In genomic region chr1:159924791-159925712, GRCh38 we compare ENCODE assay signal across 8 cellular contexts. TPM values are rescaled to one million over a fixed set of nuclear protein-coding genes. Genes with fewer than 3 reads are reported as not detected.
DNase-seq lines count a peak whose midpoint lies in the region; ATAC-seq and TF ChIP-seq lines count a peak whose summit lies in the region.

TSS of gene TAGLN2 (minus strand) at chr1:159925507. CDS start at chr1:159920509, 4,998 bp downstream.

- H2AFZ ChIP-seq in PC-9, result peak within 1 kb of the TSS; percentile 61

- H3K4me3 Mint-ChIP-seq in CD4-positive, alpha-beta memory T cell, result peak within 1 kb of the TSS; percentile 94 to 99 (median 98)
- peak within 1 kb of the TSS; percentile 88 to 99 (median 94) for H3K4me3 Mint-ChIP-seq in naive thymus-derived CD4-positive, alpha-beta T cell
- peak within 1 kb of the TSS; percentile 95 for H3K4me3 Mint-ChIP-seq in stimulated activated memory B cell treated with anti-CD40 and anti-IgM and Interleukin-4, amounts not matched to agents 10 μg/mL and 1 μg/mL and 100 μg/mL, for 72 hours

- no peaks in the 10 kb centered on the region for H3K9me3 ChIP-seq in CD4-positive, alpha-beta memory T cell (ENCODE audit: control insufficient read depth in 1 of 2, low read length in 2 of 2)
- H3K9me3 ChIP-seq in PC-9 (ENCODE audit: insufficient read depth, low read depth) (no peaks in the 10 kb centered on the region), esophagus muscularis mucosa (no peaks in the 10 kb centered on the region)
- H3K9me3 ChIP-seq in naive thymus-derived CD4-positive, alpha-beta T cell (ENCODE audit: control insufficient read depth in 2 of 3, low read length in 3 of 3), result no peaks in the 10 kb centered on the region

- POLR2A ChIA-PET in CD4-positive, alpha-beta memory T cell (lab: Charles Lee; ENCODE audit: partially characterized antibody), result interaction anchor here (0.6 to 5.2 kb wide), 21 partner anchors 11 to 1615 kb away, joined by 3 to 62 read pairs (median 12); partner anchors contain the start of genes DCAF8, DUSP23, IFI16 and IGSF8
- POLR2A ChIA-PET in PC-9 (lab: Charles Lee; ENCODE audit: unreplicated experiment), result interaction anchor here (0.6 to 2.5 kb wide), 12 partner anchors 8 to 762 kb away, joined by 3 to 18 read pairs (median 4); partner anchors contain the start of gene CFAP45
- POLR2A ChIA-PET in naive thymus-derived CD4-positive, alpha-beta T cell (lab: Charles Lee), result interaction anchor here (0.6 to 4.6 kb wide), 11 partner anchors 8 to 913 kb away, joined by 3 to 30 read pairs (median 6); partner anchors contain the start of genes IGSF8, IGSF9 and KCNJ10

- DNase-seq in CD4-positive, alpha-beta memory T cell, result peak; percentile 87 to 91 (median 89)
- peak; percentile 87 to 92 for DNase-seq in PC-9
- peak; percentile 95 for DNase-seq in activated T-cell treated with anti-CD3 and anti-CD28 coated beads, Interleukin-2, amount 50 U/mL, for 48 hours
- DNase-seq in esophagus muscularis mucosa (ENCODE audit: extremely low spot score), result peak; percentile 98
- peak; percentile 81 to 94 (median 86) for DNase-seq in naive thymus-derived CD4-positive, alpha-beta T cell

- peak; percentile 81 for TF ChIP-seq POLR2A in esophagus muscularis mucosa (IDR thresholded peaks at IDR 0.05; ENCODE audit: low read depth)

- peaks cover 21% of the 10 kb centered on the region; the same call in 1 of the 2 replicates for H3F3A ChIP-seq in PC-9 (ENCODE audit: insufficient read depth, low read depth)

- peaks cover 14 to 44% of the 10 kb centered on the region in 2 donors for H3K36me3 Mint-ChIP-seq in CD4-positive, alpha-beta memory T cell
- H3K36me3 Mint-ChIP-seq in naive thymus-derived CD4-positive, alpha-beta T cell, result peaks cover 0 to 25% (median 5%) of the 10 kb centered on the region in 5 donors
- H3K36me3 Mint-ChIP-seq in stimulated activated memory B cell treated with anti-CD40 and anti-IgM and Interleukin-4, amounts not matched to agents 10 μg/mL and 1 μg/mL and 100 μg/mL, for 72 hours, result peaks cover 26% of the 10 kb centered on the region

- peaks cover 29 to 64% (median 41%) of the 10 kb centered on the region in 4 donors for H3K4me1 Mint-ChIP-seq in CD4-positive, alpha-beta memory T cell
- peaks cover 35 to 55% (median 47%) of the 10 kb centered on the region in 7 donors for H3K4me1 Mint-ChIP-seq in naive thymus-derived CD4-positive, alpha-beta T cell
- H3K4me1 Mint-ChIP-seq in stimulated activated memory B cell treated with anti-CD40 and anti-IgM and Interleukin-4, amounts not matched to agents 10 μg/mL and 1 μg/mL and 100 μg/mL, for 72 hours, result peaks cover 58% of the 10 kb centered on the region

- peaks cover 42% of the 10 kb centered on the region for H3K4me1 ChIP-seq in CD4-positive, alpha-beta memory T cell (ENCODE audit: insufficient read depth, low read length)
- H3K4me1 ChIP-seq in PC-9 (replicated peaks; ENCODE audit: insufficient read depth) (peaks cover 49% of the 10 kb centered on the region), esophagus muscularis mucosa (peaks cover 35 to 55% (median 51%) of the 10 kb centered on the region in 4 donors)
- H3K4me1 ChIP-seq in naive thymus-derived CD4-positive, alpha-beta T cell (ENCODE audit: control insufficient read depth in 2 of 2, insufficient read depth in 2 of 2, low read length in 2 of 2), result peaks cover 27 to 35% of the 10 kb centered on the region in 2 donors

- TF ChIP-seq CTCF in PC-9 (conservative IDR thresholded peaks at IDR 0.05), result no peak; the same call in 1 of the 2 replicates
- TF ChIP-seq CTCF in esophagus muscularis mucosa (IDR thresholded peaks at IDR 0.05), result no peak

- H3K4me3 ChIP-seq in CD4-positive, alpha-beta memory T cell (ENCODE audit: low read length in 2 of 2), result peak within 1 kb of the TSS; percentile 89 to 93
- peak within 1 kb of the TSS; percentile 93 for H3K4me3 ChIP-seq in PC-9
- peak within 1 kb of the TSS; percentile 79 to 95 (median 88) for H3K4me3 ChIP-seq in esophagus muscularis mucosa
- peak within 1 kb of the TSS; percentile 95 for H3K4me3 ChIP-seq in naive thymus-derived CD4-positive, alpha-beta T cell (ENCODE audit: low read length)

- no peak for TF ChIP-seq EP300 in esophagus muscularis mucosa (IDR thresholded peaks at IDR 0.05)

- peaks cover 0 to 9% (median 0%) of the 10 kb centered on the region in 8 donors for H3K9me3 Mint-ChIP-seq in CD4-positive, alpha-beta memory T cell
- H3K9me3 Mint-ChIP-seq in naive thymus-derived CD4-positive, alpha-beta T cell, result peaks cover 0 to 10% (median 0%) of the 10 kb centered on the region in 11 donors
- H3K9me3 Mint-ChIP-seq in stimulated activated memory B cell treated with anti-CD40 and anti-IgM and Interleukin-4, amounts not matched to agents 10 μg/mL and 1 μg/mL and 100 μg/mL, for 72 hours, result no peaks in the 10 kb centered on the region

- intact Hi-C loops in CD4-positive, alpha-beta memory T cell (cut with micrococcal nuclease), result loop anchor here (1.0 to 10.0 kb wide), 5 partner anchors 11 to 340 kb away; partner anchors contain the start of genes DCAF8, IGSF8 and IGSF9
- intact Hi-C loops in PC-9 (cut with micrococcal nuclease; ENCODE audit: unreplicated experiment) (loop anchor here (1.0 to 2.0 kb wide), 5 partner anchors 9 to 145 kb away; partner anchors contain the start of genes CFAP45, DUSP23 and IGSF9), esophagus muscularis mucosa (cut with DNase I) (loop anchor here (2.0 kb wide), 1 partner anchor 70 kb away; no protein-coding TSS in a partner anchor)
- intact Hi-C loops in naive thymus-derived CD4-positive, alpha-beta T cell (cut with micrococcal nuclease), result loop anchor here (1.0 to 10.0 kb wide), 17 partner anchors 11 to 1840 kb away; partner anchors contain the start of genes ATF6 (in 1 of the 2), COPA (in 1 of the 2), DCAF8 (in 1 of the 2) and DUSP23 (in 1 of the 2)

- H3K9me2 ChIP-seq in PC-9 (ENCODE audit: insufficient read depth), result no peaks in the 10 kb centered on the region

- H3K79me2 ChIP-seq in PC-9 (ENCODE audit: low read depth), result peaks cover 51% of the 10 kb centered on the region

- H3K27ac ChIP-seq in CD4-positive, alpha-beta memory T cell (ENCODE audit: low read depth, low read length), result peak within 1 kb of the TSS; percentile 98
- peak within 1 kb of the TSS; percentile 93 for H3K27ac ChIP-seq in PC-9
- peak within 1 kb of the TSS; percentile 89 to 97 (median 92) for H3K27ac ChIP-seq in esophagus muscularis mucosa (replicated peaks in 1 of 4)
- H3K27ac ChIP-seq in naive thymus-derived CD4-positive, alpha-beta T cell (ENCODE audit: low read depth, low read length), result peak within 1 kb of the TSS; percentile 95

- BruUV-seq in PC-9 (replicated peaks; lab: Mats Ljungman, UMichigan), result no TSS peak

- peak within 1 kb of the TSS; percentile 88 for H3K4me2 ChIP-seq in PC-9

- H3K27ac Mint-ChIP-seq in CD4-positive, alpha-beta memory T cell, result peak within 1 kb of the TSS; percentile 99 to 100 (median 100)
- peak within 1 kb of the TSS; percentile 96 to 100 (median 99) for H3K27ac Mint-ChIP-seq in naive thymus-derived CD4-positive, alpha-beta T cell
- H3K27ac Mint-ChIP-seq in stimulated activated memory B cell treated with anti-CD40 and anti-IgM and Interleukin-4, amounts not matched to agents 10 μg/mL and 1 μg/mL and 100 μg/mL, for 72 hours, result peak within 1 kb of the TSS; percentile 96

- H3K36me3 ChIP-seq in CD4-positive, alpha-beta memory T cell (ENCODE audit: insufficient read depth, low read length), result peaks cover 10% of the 10 kb centered on the region
- H3K36me3 ChIP-seq in PC-9 (ENCODE audit: low read depth) (peaks cover 14% of the 10 kb centered on the region), esophagus muscularis mucosa (peaks cover 7 to 16% (median 10%) of the 10 kb centered on the region in 4 donors)
- peaks cover 0 to 19% (median 2%) of the 10 kb centered on the region in 3 experiments for H3K36me3 ChIP-seq in naive thymus-derived CD4-positive, alpha-beta T cell (ENCODE audit: control insufficient read depth in 2 of 3, insufficient read depth in 3 of 3, low read length in 3 of 3)

- H4K20me1 ChIP-seq in PC-9 (ENCODE audit: insufficient read depth), result peaks cover 25% of the 10 kb centered on the region

- CTCF ChIA-PET in CD4-positive, alpha-beta memory T cell (lab: Charles Lee; ENCODE audit: partially characterized antibody), result interaction anchor here (0.6 to 6.9 kb wide), 10 partner anchors 9 to 176 kb away, joined by 3 to 87 read pairs (median 4); partner anchors contain the start of gene FCRL6
- CTCF ChIA-PET in PC-9 (lab: Charles Lee), result interaction anchor here (2.4 kb wide), 1 partner anchor 32 kb away, joined by 12 read pairs; no protein-coding TSS in a partner anchor
- CTCF ChIA-PET in naive thymus-derived CD4-positive, alpha-beta T cell (lab: Charles Lee), result interaction anchor here (0.9 to 6.3 kb wide), 10 partner anchors 10 to 159 kb away, joined by 3 to 34 read pairs (median 4); no protein-coding TSS in a partner anchor

- ATAC-seq in GM19395 (IDR thresholded peaks at IDR 0.05; ENCODE audit: unreplicated experiment) (peak; percentile 61), HG03558 (IDR thresholded peaks at IDR 0.05; ENCODE audit: extremely low read depth, unreplicated experiment) (peak; percentile 45)
- peak; percentile 63 for ATAC-seq in naive thymus-derived CD4-positive, alpha-beta T cell
- ATAC-seq in stimulated activated memory B cell treated with anti-CD40 and anti-IgM and Interleukin-4, amounts not matched to agents 10 μg/mL and 1 μg/mL and 100 μg/mL, for 72 hours, result peak; percentile 79

- 0% methylated on average over 22 of the region's 57 CpGs for WGBS in esophagus muscularis mucosa

- peaks cover 0 to 5% of the 10 kb centered on the region in 2 donors for H3K27me3 Mint-ChIP-seq in CD4-positive, alpha-beta memory T cell
- peaks cover 0 to 11% (median 0%) of the 10 kb centered on the region in 5 donors for H3K27me3 Mint-ChIP-seq in naive thymus-derived CD4-positive, alpha-beta T cell
- H3K27me3 Mint-ChIP-seq in stimulated activated memory B cell treated with anti-CD40 and anti-IgM and Interleukin-4, amounts not matched to agents 10 μg/mL and 1 μg/mL and 100 μg/mL, for 72 hours, result peaks cover 9% of the 10 kb centered on the region

- H3K27me3 ChIP-seq in CD4-positive, alpha-beta memory T cell (ENCODE audit: insufficient read depth, low read length), result no peaks in the 10 kb centered on the region
- H3K27me3 ChIP-seq in PC-9 (ENCODE audit: insufficient read depth, low read depth) (no peaks in the 10 kb centered on the region), esophagus muscularis mucosa (no peaks in the 10 kb centered on the region)
- H3K27me3 ChIP-seq in naive thymus-derived CD4-positive, alpha-beta T cell (ENCODE audit: control insufficient read depth in 2 of 2, insufficient read depth in 2 of 2, low read length in 2 of 2), result no peaks in the 10 kb centered on the region

RNA-seq across cellular contexts. Expression of gene TAGLN2, which starts in this region (rescaled TPM):
- 100 to 1,000 TPM; 196 to 207 TPM for total RNA-seq in CD4-positive, alpha-beta memory T cell
- polyA plus RNA-seq in CD4-positive, alpha-beta memory T cell, result 1,000 to 10,000 TPM; 1,014 to 1,289 TPM
- total RNA-seq in PC-9 (2021) (473 and 481 TPM in 2 replicates), esophagus muscularis mucosa (100 to 1,000 TPM; 125 to 276 (median 228) TPM)
- 100 to 1,000 TPM; 116 to 450 (median 284) TPM for total RNA-seq in naive thymus-derived CD4-positive, alpha-beta T cell
- polyA plus RNA-seq in naive thymus-derived CD4-positive, alpha-beta T cell, result 100 to 1,000 TPM; 449 to 662 TPM

Comparison
In these comparisons a context has a peak if more than half of its experiments do, and no peak if none do; other contexts are left out.
1. Peak in every context shown above with its lines: DNase-seq, ATAC-seq, H3K4me3 ChIP-seq and H3K27ac ChIP-seq.